1 cellular context compared by ENCODE assay signal in genomic region chr2:37231251-37232130, GRCh38.
A peak's percentile ranks its signal among the peaks of the same experiment; 100 is the strongest.
TF ChIP-seq lines count a peak whose summit lies in the region.

CEBPZ (minus strand) TSS chr2:37231596; CDS start chr2:37231567, 29 bp downstream.
NDUFAF7 (plus strand) TSS chr2:37231658; CDS start chr2:37231706, 48 bp downstream.

TF ChIP-seq in K562, 482 proteins besides CTCF, POLR2A, EP300 and RAD21 (continued from another document and continues in another):
- TF ChIP-seq CC2D1A (IDR thresholded peaks at IDR 0.05) = no peak
- peak; percentile 77; the same call in 1 of the 2 replicates for TF ChIP-seq E2F5 (CRISPR knock-in tag; IDR thresholded peaks at IDR 0.05)
- TF ChIP-seq JUND (IDR thresholded peaks at IDR 0.05; ENCODE audit: borderline replicate concordance, low read depth, low read length) = peak; percentile 56; the same call in 1 of the 2 replicates
- peak; percentile 38; the same call in 1 of the 3 replicates for TF ChIP-seq JUND (tag; IDR thresholded peaks at IDR 0.05; ENCODE audit: borderline replicate concordance, low read depth, low read length)
- 0 out of 2 replicates have a peak, but pooled peaks have one; percentile 54 for TF ChIP-seq SRSF3 (IDR thresholded peaks at IDR 0.05; ENCODE audit: insufficient read depth, low read length)
- TF ChIP-seq MAX (CRISPR knock-in tag; IDR thresholded peaks at IDR 0.05) = peak; percentile 59
- peak; percentile 49; the same call in 1 of the 2 replicates for TF ChIP-seq LCOR (CRISPR knock-in tag; IDR thresholded peaks at IDR 0.05)
- TF ChIP-seq TEAD2 (tag; IDR thresholded peaks at IDR 0.05) = no peak
- no peak for TF ChIP-seq ZNF408 (CRISPR knock-in tag; IDR thresholded peaks at IDR 0.05; ENCODE audit: low read depth)
- TF ChIP-seq BCL6 (CRISPR knock-in tag; IDR thresholded peaks at IDR 0.05) = no peak
- TF ChIP-seq ZNF277 (CRISPR knock-in tag; IDR thresholded peaks at IDR 0.05; ENCODE audit: borderline replicate concordance) = no peak
- no peak for TF ChIP-seq JUN (IDR thresholded peaks at IDR 0.05; ENCODE audit: borderline replicate concordance, low read depth, low read length)
- TF ChIP-seq JUN (CRISPR knock-in tag; IDR thresholded peaks at IDR 0.05; ENCODE audit: borderline replicate concordance) = no peak
- TF ChIP-seq ZBTB11 (CRISPR knock-in tag; IDR thresholded peaks at IDR 0.05) = peak in 1 of 3 experiments; percentile 84; a peak in 3 of 6 replicates
- TF ChIP-seq ZNF316 (IDR thresholded peaks at IDR 0.05) = no peak
- TF ChIP-seq FOXA3 (CRISPR knock-in tag; conservative IDR thresholded peaks at IDR 0.05 in 1 of 2, IDR thresholded peaks at IDR 0.05 in 1 of 2) = 0 out of 4 replicates have a peak, but pooled peaks of 1 of the 2 experiments have one; percentile 39
- peak; percentile 53; the same call in 1 of the 2 replicates for TF ChIP-seq RB1 (IDR thresholded peaks at IDR 0.05; ENCODE audit: low read depth)
- no peak for TF ChIP-seq TCF7 (IDR thresholded peaks at IDR 0.05; ENCODE audit: borderline replicate concordance)
- peak; percentile 16; the same call in 1 of the 2 replicates for TF ChIP-seq BCOR (IDR thresholded peaks at IDR 0.05)
- TF ChIP-seq ZFX (CRISPR knock-in tag; IDR thresholded peaks at IDR 0.05) = peak; percentile 73
- TF ChIP-seq PKNOX1 (IDR thresholded peaks at IDR 0.05) = peak; percentile 29
- peak; percentile 55 for TF ChIP-seq ETV5 (CRISPR knock-in tag; IDR thresholded peaks at IDR 0.05; ENCODE audit: low read depth)
- TF ChIP-seq AFF1 (IDR thresholded peaks at IDR 0.05; ENCODE audit: low read depth in 1 of 2, partially characterized antibody in 2 of 2) = no peak
- TF ChIP-seq RBBP5 (IDR thresholded peaks at IDR 0.05; ENCODE audit: borderline replicate concordance, insufficient read depth, low read length, poor library complexity, severe bottlenecking) = peak; percentile 88
- no peak for TF ChIP-seq NFIX (CRISPR knock-in tag; IDR thresholded peaks at IDR 0.05; ENCODE audit: low read depth)
- no peak for TF ChIP-seq KHSRP (IDR thresholded peaks at IDR 0.05)
- TF ChIP-seq ZNF143 (CRISPR knock-in tag; IDR thresholded peaks at IDR 0.05) = no peak
- peak; percentile 97 for TF ChIP-seq SUPT5H (IDR thresholded peaks at IDR 0.05)
- TF ChIP-seq PATZ1 (CRISPR knock-in tag; IDR thresholded peaks at IDR 0.05; ENCODE audit: borderline replicate concordance) = no peak
- no peak for TF ChIP-seq ZNF41 (CRISPR knock-in tag; conservative IDR thresholded peaks at IDR 0.05)
- TF ChIP-seq ZBTB12 (CRISPR knock-in tag; IDR thresholded peaks at IDR 0.05) = 0 out of 2 replicates have a peak, but pooled peaks have one; percentile 32
- peak; percentile 90 for TF ChIP-seq ELF1 (tag; IDR thresholded peaks at IDR 0.05)
- TF ChIP-seq TFAP4 (CRISPR knock-in tag; IDR thresholded peaks at IDR 0.05; ENCODE audit: borderline replicate concordance) = peak; percentile 68; the same call in 1 of the 2 replicates
- no peak for TF ChIP-seq NFATC3 (IDR thresholded peaks at IDR 0.05)
- no peak; the same call in 1 of the 2 replicates for TF ChIP-seq ZBTB17 (CRISPR knock-in tag; IDR thresholded peaks at IDR 0.05)
- TF ChIP-seq PURB (CRISPR knock-in tag; IDR thresholded peaks at IDR 0.05; ENCODE audit: low read depth) = no peak
- TF ChIP-seq EP400 (IDR thresholded peaks at IDR 0.05) = peak; percentile 97
- TF ChIP-seq OTX1 (CRISPR knock-in tag; IDR thresholded peaks at IDR 0.05) = no peak
- TF ChIP-seq TEAD1 (CRISPR knock-in tag; IDR thresholded peaks at IDR 0.05) = peak in 1 of 2 experiments; percentile 69; a peak in 1 of 4 replicates
- TF ChIP-seq ZNF263 (CRISPR knock-in tag; IDR thresholded peaks at IDR 0.05; ENCODE audit: borderline replicate concordance) = 0 out of 2 replicates have a peak, but pooled peaks have one; percentile 11
- TF ChIP-seq ASH1L (IDR thresholded peaks at IDR 0.05; ENCODE audit: borderline replicate concordance, low read depth, partially characterized antibody) = no peak
- no peak for TF ChIP-seq ZNF449 (CRISPR knock-in tag; IDR thresholded peaks at IDR 0.05)
- TF ChIP-seq GTF2E2 (tag; IDR thresholded peaks at IDR 0.05) = peak; percentile 87; the same call in 1 of the 2 replicates
- 0 out of 2 replicates have a peak, but pooled peaks have one; percentile 43 for TF ChIP-seq RHOXF2B (CRISPR knock-in tag; conservative IDR thresholded peaks at IDR 0.05)
- TF ChIP-seq SMAD1 (IDR thresholded peaks at IDR 0.05; ENCODE audit: low read depth, low read length, partially characterized antibody) = peak; percentile 57
- TF ChIP-seq GABPA (tag; conservative IDR thresholded peaks at IDR 0.05; ENCODE audit: low read depth) = peak; percentile 96
- TF ChIP-seq MYNN (IDR thresholded peaks at IDR 0.05) = peak; percentile 9; the same call in 1 of the 2 replicates
- TF ChIP-seq MYNN (CRISPR knock-in tag; IDR thresholded peaks at IDR 0.05) = no peak
- TF ChIP-seq SNAPC5 (CRISPR knock-in tag; IDR thresholded peaks at IDR 0.05) = no peak
- TF ChIP-seq TEAD4 (IDR thresholded peaks at IDR 0.05; ENCODE audit: low read length) = no peak
- TF ChIP-seq TEAD4 (CRISPR knock-in tag; IDR thresholded peaks at IDR 0.05; ENCODE audit: borderline replicate concordance) = no peak
- TF ChIP-seq ARID1B (IDR thresholded peaks at IDR 0.05) = 0 out of 2 replicates have a peak, but pooled peaks have one; percentile 5
